ENCODE assay signal across 17 cellular contexts in genomic region chr22:29288837-29289236, GRCh38. TPM values are rescaled to one million over a fixed set of nuclear protein-coding genes. Genes with fewer than 3 reads are reported as not detected.
DNase-seq lines count a peak whose midpoint lies in the region; ATAC-seq and TF ChIP-seq lines count a peak whose summit lies in the region.
"Had no signal": no experiment of that assay in that cellular context is flagged by ENCODE, and none has a peak within 500 bp of the region (broad histone marks: within the 10 kb centered on the region; RNA-seq: fewer than 3 reads in every experiment).

No MANE protein-coding gene starts in this region.

- H3K9me3 ChIP-seq in Caco-2 = no peaks in the 10 kb centered on the region
- no peaks in the 10 kb centered on the region for H3K9me3 ChIP-seq in OCI-LY3 (ENCODE audit: insufficient read depth, low read length)
- H3K9me3 ChIP-seq in ovary = no peaks in the 10 kb centered on the region
- H3K9me3 ChIP-seq: Peyer's patch had no signal

- H3K36me3 ChIP-seq in Caco-2 (ENCODE audit: control insufficient read depth, insufficient read depth, low read length) = peaks cover 7% of the 10 kb centered on the region
- peaks cover 86% of the 10 kb centered on the region for H3K36me3 ChIP-seq in OCI-LY3 (replicated peaks; ENCODE audit: low read depth, low read length)
- H3K36me3 ChIP-seq in ovary = no peaks in the 10 kb centered on the region

- WGBS in ovary, 3 donors = 45 to 54% (median 48%) methylated on average over 2 of the region's 2 CpGs

- H3K4me3 ChIP-seq in Caco-2 (ENCODE audit: low read depth, low read length) = no peak overlapping the region
- H3K4me3 ChIP-seq in OCI-LY3 (ENCODE audit: low read length) = no peak overlapping the region
- H3K4me3 ChIP-seq in ovary = no peak overlapping the region
- H3K4me3 ChIP-seq: K562, Peyer's patch had no signal

- H3K27me3 Mint-ChIP-seq in activated CD8-positive, alpha-beta T cell treated with anti-CD3 and anti-CD28 coated beads for 36 hours = no peaks in the 10 kb centered on the region
- H3K27me3 Mint-ChIP-seq in activated CD8-positive, alpha-beta T cell treated with anti-CD3 and anti-CD28 coated beads, Interleukin-2, amount 10 ng/mL, durations not matched to agents 7 days and 5 days (ENCODE audit: low read depth) = no peaks in the 10 kb centered on the region
- no peaks in the 10 kb centered on the region for H3K27me3 Mint-ChIP-seq in Caco-2 (ENCODE audit: insufficient read depth, unreplicated experiment)
- H3K27me3 Mint-ChIP-seq in effector memory CD8-positive, alpha-beta T cell = no peaks in the 10 kb centered on the region

- no peak overlapping the region for H2AFZ ChIP-seq in OCI-LY3 (ENCODE audit: low read depth, low read length)

- peaks cover 80% of the 10 kb centered on the region for H3K79me2 ChIP-seq in OCI-LY3 (ENCODE audit: low read length)

- H3K4me1 Mint-ChIP-seq in activated CD8-positive, alpha-beta T cell treated with anti-CD3 and anti-CD28 coated beads for 36 hours (ENCODE audit: low read depth) = peaks cover 17% of the 10 kb centered on the region
- H3K4me1 Mint-ChIP-seq in activated CD8-positive, alpha-beta T cell treated with anti-CD3 and anti-CD28 coated beads, Interleukin-2, amount 10 ng/mL, durations not matched to agents 7 days and 5 days (ENCODE audit: low read depth) = peaks cover 5% of the 10 kb centered on the region
- H3K4me1 Mint-ChIP-seq in Caco-2 (ENCODE audit: low read depth, unreplicated experiment) = no peaks in the 10 kb centered on the region
- peaks cover 12 to 30% of the 10 kb centered on the region in 2 donors for H3K4me1 Mint-ChIP-seq in effector memory CD8-positive, alpha-beta T cell (ENCODE audit: low read depth in 2 of 2)

- H3K27ac Mint-ChIP-seq in activated CD8-positive, alpha-beta T cell treated with anti-CD3 and anti-CD28 coated beads for 36 hours = peak overlapping the region; percentile 0
- H3K27ac Mint-ChIP-seq in activated CD8-positive, alpha-beta T cell treated with anti-CD3 and anti-CD28 coated beads, Interleukin-2, amount 10 ng/mL, durations not matched to agents 7 days and 5 days = no peak overlapping the region
- H3K27ac Mint-ChIP-seq in Caco-2 (ENCODE audit: unreplicated experiment) = no peak overlapping the region
- H3K27ac Mint-ChIP-seq in effector memory CD8-positive, alpha-beta T cell = peak overlapping the region; percentile 11 to 34

- H3K36me3 Mint-ChIP-seq in activated CD8-positive, alpha-beta T cell treated with anti-CD3 and anti-CD28 coated beads for 36 hours (ENCODE audit: low read depth) = peaks cover 60% of the 10 kb centered on the region
- H3K36me3 Mint-ChIP-seq in activated CD8-positive, alpha-beta T cell treated with anti-CD3 and anti-CD28 coated beads, Interleukin-2, amount 10 ng/mL, durations not matched to agents 7 days and 5 days (ENCODE audit: low read depth) = peaks cover 83% of the 10 kb centered on the region
- H3K36me3 Mint-ChIP-seq in Caco-2 (ENCODE audit: insufficient read depth, unreplicated experiment) = peaks cover 97% of the 10 kb centered on the region
- peaks cover 95% of the 10 kb centered on the region for H3K36me3 Mint-ChIP-seq in effector memory CD8-positive, alpha-beta T cell (ENCODE audit: insufficient read depth)

- no peak overlapping the region for H3K4me3 Mint-ChIP-seq in activated CD8-positive, alpha-beta T cell treated with anti-CD3 and anti-CD28 coated beads for 36 hours
- no peak overlapping the region for H3K4me3 Mint-ChIP-seq in activated CD8-positive, alpha-beta T cell treated with anti-CD3 and anti-CD28 coated beads, Interleukin-2, amount 10 ng/mL, durations not matched to agents 7 days and 5 days
- no peak overlapping the region for H3K4me3 Mint-ChIP-seq in Caco-2 (ENCODE audit: unreplicated experiment)
- H3K4me3 Mint-ChIP-seq in effector memory CD8-positive, alpha-beta T cell = no peak overlapping the region

- no peak for ATAC-seq in activated CD8-positive, alpha-beta T cell treated with anti-CD3 and anti-CD28 coated beads for 36 hours
- ATAC-seq in activated CD8-positive, alpha-beta T cell treated with anti-CD3 and anti-CD28 coated beads, Interleukin-2, amount 10 ng/mL, durations not matched to agents 7 days and 5 days = no peak
- ATAC-seq in effector memory CD8-positive, alpha-beta T cell (replicated peaks) = no peak
- ATAC-seq: HCT116, K562 had no signal

- CTCF ChIA-PET in activated CD8-positive, alpha-beta T cell treated with anti-CD3 and anti-CD28 coated beads for 36 hours (lab: Charles Lee) = interaction anchor here (1.3 kb wide), 1 partner anchor 25 kb away, joined by 3 read pairs; no protein-coding TSS in a partner anchor
- CTCF ChIA-PET in activated CD8-positive, alpha-beta T cell treated with anti-CD3 and anti-CD28 coated beads, Interleukin-2, amount 10 ng/mL, durations not matched to agents 7 days and 5 days (lab: Charles Lee) = interaction anchor here (0.8 to 1.2 kb wide), 3 partner anchors 8 to 17 kb away, joined by 3 read pairs; no protein-coding TSS in a partner anchor
- CTCF ChIA-PET in Caco-2 (lab: Charles Lee) = no interaction called here

- H3K4me1 ChIP-seq in Caco-2 (no peaks in the 10 kb centered on the region), OCI-LY3 (ENCODE audit: low read length) (peaks cover 29% of the 10 kb centered on the region), ovary (ENCODE audit: insufficient read depth) (no peaks in the 10 kb centered on the region)
- H3K4me1 ChIP-seq: Peyer's patch had no signal

- H3K27ac ChIP-seq in OCI-LY3 (ENCODE audit: low read length) (0 out of 2 replicates have a peak overlapping the region, but pooled peaks have one; percentile 1), ovary (no peak overlapping the region)
- H3K27ac ChIP-seq: C4-2B, Peyer's patch had no signal

- TF ChIP-seq CTCF in activated CD8-positive, alpha-beta T cell treated with anti-CD3 and anti-CD28 coated beads for 36 hours (IDR thresholded peaks at IDR 0.05) = no peak
- no peak for TF ChIP-seq CTCF in Caco-2 (IDR thresholded peaks at IDR 0.05; ENCODE audit: insufficient read depth in 1 of 2, low read depth in 1 of 2, low read length in 1 of 2, severe bottlenecking in 1 of 2, unreplicated experiment in 1 of 2)
- no peak for TF ChIP-seq CTCF in OCI-LY3 (IDR thresholded peaks at IDR 0.05; ENCODE audit: low read depth, low read length)
- no peak for TF ChIP-seq CTCF in ovary (IDR thresholded peaks at IDR 0.05)

- H3K9me3 Mint-ChIP-seq in activated CD8-positive, alpha-beta T cell treated with anti-CD3 and anti-CD28 coated beads for 36 hours = no peaks in the 10 kb centered on the region
- no peaks in the 10 kb centered on the region for H3K9me3 Mint-ChIP-seq in activated CD8-positive, alpha-beta T cell treated with anti-CD3 and anti-CD28 coated beads, Interleukin-2, amount 10 ng/mL, durations not matched to agents 7 days and 5 days (ENCODE audit: insufficient read depth)
- no peaks in the 10 kb centered on the region for H3K9me3 Mint-ChIP-seq in Caco-2 (ENCODE audit: unreplicated experiment)
- H3K9me3 Mint-ChIP-seq in effector memory CD8-positive, alpha-beta T cell = no peaks in the 10 kb centered on the region

- H4K20me1 ChIP-seq in OCI-LY3 (ENCODE audit: insufficient read depth, low read length) = peaks cover 73% of the 10 kb centered on the region

- no peak for DNase-seq in activated CD8-positive, alpha-beta T cell treated with anti-CD3 and anti-CD28 coated beads for 36 hours
- DNase-seq in activated CD8-positive, alpha-beta T cell treated with anti-CD3 and anti-CD28 coated beads, Interleukin-2, amount 10 ng/mL, durations not matched to agents 7 days and 5 days = no peak
- DNase-seq in Caco-2 (no peak), NCI-H2081 treated with DMSO at 0.1 percent for 48 hours (lab: John Stamatoyannopoulos, UW) (no peak), UCSD-AML1 (lab: John Stamatoyannopoulos, UW; ENCODE audit: unreplicated experiment) (no peak), ovary (no peak)
- DNase-seq in effector memory CD8-positive, alpha-beta T cell = no peak
- DNase-seq: DMS79, NCI-H2107, NCI-H345, NCI-H69, Right ventricle myocardium superior had no signal

- TF ChIP-seq EP300 in ovary (IDR thresholded peaks at IDR 0.05) = no peak

- H3K27me3 ChIP-seq in Caco-2 (replicated peaks; ENCODE audit: control insufficient read depth, insufficient read depth, low read length) (no peaks in the 10 kb centered on the region), OCI-LY3 (ENCODE audit: low read depth, low read length) (no peaks in the 10 kb centered on the region), ovary (no peaks in the 10 kb centered on the region)
- H3K27me3 ChIP-seq: Peyer's patch had no signal

- no peak for TF ChIP-seq POLR2A in ovary (IDR thresholded peaks at IDR 0.05)

- POLR2A ChIA-PET in activated CD8-positive, alpha-beta T cell treated with anti-CD3 and anti-CD28 coated beads for 36 hours (lab: Charles Lee) = interaction anchor here (1.1 to 8.3 kb wide), 4 partner anchors 10 to 21 kb away, joined by 4 to 51 read pairs (median 6); partner anchors contain the start of genes EWSR1 and RHBDD3
- POLR2A ChIA-PET in activated CD8-positive, alpha-beta T cell treated with anti-CD3 and anti-CD28 coated beads, Interleukin-2, amount 10 ng/mL, durations not matched to agents 7 days and 5 days (lab: Charles Lee) = interaction anchor here (1.0 kb wide), 1 partner anchor 10 kb away, joined by 3 read pairs; no protein-coding TSS in a partner anchor
- POLR2A ChIA-PET in Caco-2 (lab: Charles Lee) = no interaction called here

- intact Hi-C loops in activated CD8-positive, alpha-beta T cell treated with anti-CD3 and anti-CD28 coated beads for 36 hours (cut with micrococcal nuclease) = no loop called here
- intact Hi-C loops in Caco-2 (cut with micrococcal nuclease; ENCODE audit: unreplicated experiment) (no loop called here), ovary (cut with DNase I) (no loop called here)

- no peak overlapping the region for H3K9ac ChIP-seq in OCI-LY3 (ENCODE audit: low read length)

- BruUV-seq in Caco-2 (replicated peaks; lab: Mats Ljungman, UMichigan) = TSS peak; percentile 7

- H3K4me2 ChIP-seq in OCI-LY3 (ENCODE audit: low read length) = no peak overlapping the region

RNA-seq across cellular contexts. Expression of gene GAS2L1, which starts 17.6 kb away (rescaled TPM):
- 1 to 10 TPM in 1 of 2 experiments, under 1 TPM in 1; 0.36 to 1.1 TPM for total RNA-seq in activated CD8-positive, alpha-beta T cell treated with anti-CD3 and anti-CD28 coated beads for 36 hours
- total RNA-seq in activated CD8-positive, alpha-beta T cell treated with anti-CD3 and anti-CD28 coated beads, Interleukin-2, amount 10 ng/mL, durations not matched to agents 7 days and 5 days = 10 to 100 TPM; 10.9 to 11.4 TPM
- total RNA-seq in Caco-2 (2022) (20.4 and 21.1 TPM in 2 replicates), ovary (10 to 100 TPM in 4 of 7 donors, 1 to 10 TPM in 3; 6.2 to 21.0 (median 12.5) TPM)
- 1 to 10 TPM; 2.1 to 9.8 TPM for polyA plus RNA-seq in ovary

RNA-seq across cellular contexts. Expression of gene EWSR1, which starts 20.8 kb away (rescaled TPM):
- total RNA-seq in activated CD8-positive, alpha-beta T cell treated with anti-CD3 and anti-CD28 coated beads for 36 hours = 100 to 1,000 TPM; 307 to 315 TPM
- total RNA-seq in activated CD8-positive, alpha-beta T cell treated with anti-CD3 and anti-CD28 coated beads, Interleukin-2, amount 10 ng/mL, durations not matched to agents 7 days and 5 days = 100 to 1,000 TPM; 323 to 326 TPM
- total RNA-seq in Caco-2 (2022) (343 and 358 TPM in 2 replicates), ovary (100 to 1,000 TPM; 127 to 191 (median 170) TPM)
- 100 to 1,000 TPM; 136 to 175 TPM for polyA plus RNA-seq in ovary

RNA-seq across cellular contexts. Expression of gene RHBDD3, which starts 21.1 kb away (rescaled TPM):
- 10 to 100 TPM; 24.5 to 25.4 TPM for total RNA-seq in activated CD8-positive, alpha-beta T cell treated with anti-CD3 and anti-CD28 coated beads for 36 hours
- 10 to 100 TPM; 30.0 to 34.7 TPM for total RNA-seq in activated CD8-positive, alpha-beta T cell treated with anti-CD3 and anti-CD28 coated beads, Interleukin-2, amount 10 ng/mL, durations not matched to agents 7 days and 5 days
- 47.7 and 49.6 TPM in 2 replicates for total RNA-seq in Caco-2 (2022)
- total RNA-seq in ovary = 10 to 100 TPM; 16.9 to 26.8 (median 19.4) TPM
- 10 to 100 TPM in 1 of 2 donors, 1 to 10 TPM in 1; 4.2 to 22.5 TPM for polyA plus RNA-seq in ovary

RNA-seq across cellular contexts. Expression of gene RASL10A, which starts 26.7 kb away (rescaled TPM):
- total RNA-seq in activated CD8-positive, alpha-beta T cell treated with anti-CD3 and anti-CD28 coated beads for 36 hours = under 1 TPM in 1 of 2 experiments, not detected in 1; 0.56 TPM
- 1 to 10 TPM; 1.4 to 1.6 TPM for total RNA-seq in activated CD8-positive, alpha-beta T cell treated with anti-CD3 and anti-CD28 coated beads, Interleukin-2, amount 10 ng/mL, durations not matched to agents 7 days and 5 days
- total RNA-seq in Caco-2 (2022) = 1.1 and 1.8 TPM in 2 replicates
- under 1 TPM in 4 of 7 donors, not detected in 3; 0.22 to 0.53 (median 0.41) TPM for total RNA-seq in ovary
- under 1 TPM; 0.30 to 0.45 TPM for polyA plus RNA-seq in ovary

Comparison
In these comparisons a context has a peak if more than half of its experiments do, and no peak if none do; other contexts are left out.
1. H3K27ac Mint-ChIP-seq: peak in activated CD8-positive, alpha-beta T cell treated with anti-CD3 and anti-CD28 coated beads for 36 hours (single experiment) and effector memory CD8-positive, alpha-beta T cell (2 of 2); none in activated CD8-positive, alpha-beta T cell treated with anti-CD3 and anti-CD28 coated beads, Interleukin-2, amount 10 ng/mL, durations not matched to agents 7 days and 5 days (single experiment) and Caco-2 (single experiment).